Comparison of ENCODE assay signal across 8 cellular contexts in the genomic region with DNA sequence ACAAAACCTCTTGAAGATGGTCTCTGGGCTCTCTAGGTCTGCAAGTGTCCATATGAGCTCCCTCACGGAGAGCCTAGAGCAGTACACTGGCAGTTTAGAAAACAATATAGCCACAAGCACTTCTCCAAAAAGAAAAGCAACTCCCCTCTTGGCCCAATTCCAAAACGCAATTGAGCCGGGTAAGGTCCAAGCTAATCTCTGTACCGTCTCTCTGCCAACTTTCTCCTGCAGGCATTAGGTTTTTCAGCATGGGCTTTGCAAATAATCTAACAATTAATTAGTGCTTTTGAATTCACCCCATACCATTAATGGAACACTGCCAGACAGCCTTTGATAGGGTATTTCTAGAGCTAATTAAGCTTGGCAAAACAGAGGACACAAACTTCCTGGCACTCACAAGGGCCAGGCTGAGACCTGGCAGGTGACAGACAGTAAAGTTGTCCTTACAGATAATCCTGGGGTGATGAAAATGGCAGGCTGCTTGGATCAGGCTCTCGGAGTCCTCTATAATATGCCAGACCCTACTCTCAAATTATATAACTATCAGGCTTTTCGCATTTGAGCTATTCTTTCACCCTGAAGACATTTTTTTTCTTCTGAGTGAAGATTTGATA. TPM values are rescaled to one million over a fixed set of nuclear protein-coding genes. Genes with fewer than 3 reads are reported as not detected.
A peak's percentile ranks its signal among the peaks of the same experiment; 100 is the strongest.
DNase-seq lines count a peak whose midpoint lies in the region; ATAC-seq, FAIRE-seq and TF ChIP-seq lines count a peak whose summit lies in the region.

No MANE protein-coding gene starts in this region.

- no peaks in the 10 kb centered on the region for H3K79me2 ChIP-seq in astrocyte (ENCODE audit: insufficient read depth, low read length)

- H3K9me3 Mint-ChIP-seq in astrocyte (ENCODE audit: unreplicated experiment) = no peaks in the 10 kb centered on the region
- peaks cover 15% of the 10 kb centered on the region for H3K9me3 Mint-ChIP-seq in activated T-helper 1 cell treated with anti-CD3 and anti-CD28 coated beads, Interleukin-12 subunit alpha, Interleukin-12 subunit beta, Interleukin-2, Interleukin-4 antibody, amounts not matched to agents 30 ng/mL and 10 ng/mL and 1 ng/mL, durations not matched to agents 14 hours and 24 hours and 36 hours
- H3K9me3 Mint-ChIP-seq in T-helper 2 cell treated with Interferon-gamma antibody and Interleukin-4, amounts not matched to agents 5 μg/mL and 100 μg/mL, for 36 hours = peaks cover 11% of the 10 kb centered on the region

- no peak for TF ChIP-seq CTCF in astrocyte (IDR thresholded peaks at IDR 0.05; ENCODE audit: insufficient read depth, low read depth, low read length)

- no peak overlapping the region for H3K9ac ChIP-seq in astrocyte (ENCODE audit: low read length)

- H3K4me2 ChIP-seq in astrocyte (ENCODE audit: low read length) = no peak overlapping the region

- no peaks in the 10 kb centered on the region for H3K36me3 Mint-ChIP-seq in astrocyte (ENCODE audit: low read depth, unreplicated experiment)
- peaks cover 12% of the 10 kb centered on the region for H3K36me3 Mint-ChIP-seq in activated T-helper 1 cell treated with anti-CD3 and anti-CD28 coated beads, Interleukin-12 subunit alpha, Interleukin-12 subunit beta, Interleukin-2, Interleukin-4 antibody, amounts not matched to agents 30 ng/mL and 10 ng/mL and 1 ng/mL, durations not matched to agents 14 hours and 24 hours and 36 hours (ENCODE audit: low read depth)
- peaks cover under 1% of the 10 kb centered on the region for H3K36me3 Mint-ChIP-seq in T-helper 2 cell treated with Interferon-gamma antibody and Interleukin-4, amounts not matched to agents 5 μg/mL and 100 μg/mL, for 36 hours (ENCODE audit: low read depth)

- no peak for FAIRE-seq in astrocyte (lab: Jason Lieb, UNC)

- no peaks in the 10 kb centered on the region for H3K4me1 Mint-ChIP-seq in astrocyte (ENCODE audit: low read depth, unreplicated experiment)
- peaks cover 11% of the 10 kb centered on the region for H3K4me1 Mint-ChIP-seq in activated T-helper 1 cell treated with anti-CD3 and anti-CD28 coated beads, Interleukin-12 subunit alpha, Interleukin-12 subunit beta, Interleukin-2, Interleukin-4 antibody, amounts not matched to agents 30 ng/mL and 10 ng/mL and 1 ng/mL, durations not matched to agents 14 hours and 24 hours and 36 hours (ENCODE audit: low read depth)
- peaks cover 11% of the 10 kb centered on the region for H3K4me1 Mint-ChIP-seq in T-helper 2 cell treated with Interferon-gamma antibody and Interleukin-4, amounts not matched to agents 5 μg/mL and 100 μg/mL, for 36 hours (ENCODE audit: low read depth)

- H3K27me3 ChIP-seq in astrocyte (ENCODE audit: insufficient read depth, low read length) = no peaks in the 10 kb centered on the region

- DNase-seq in COLO829 (ENCODE audit: low spot score) (peak; percentile 13), NCI-H1694 treated with DMSO at 0.1 percent for 48 hours (lab: John Stamatoyannopoulos, UW) (peak; percentile 65), astrocyte (ENCODE audit: low read depth) (peak; percentile 19), lung microvascular endothelial cell (ENCODE audit: low read depth in 2 of 2) (peak; percentile 55 to 59), activated gamma-delta T cell (lab: John Stamatoyannopoulos, UW) (no peak)
- DNase-seq in activated T-helper 1 cell treated with anti-CD3 and anti-CD28 coated beads, Interleukin-12 subunit alpha, Interleukin-12 subunit beta, Interleukin-2, Interleukin-4 antibody, amounts not matched to agents 30 ng/mL and 10 ng/mL and 1 ng/mL, durations not matched to agents 14 hours and 24 hours and 36 hours (ENCODE audit: low spot score) = no peak
- DNase-seq in T-helper 2 cell treated with Interferon-gamma antibody and Interleukin-4, amounts not matched to agents 5 μg/mL and 100 μg/mL, for 36 hours (ENCODE audit: low spot score) = no peak

- no peaks in the 10 kb centered on the region for H3K36me3 ChIP-seq in astrocyte (ENCODE audit: insufficient read depth, low read length)

- H3K27me3 Mint-ChIP-seq in astrocyte (ENCODE audit: low read depth, unreplicated experiment) = peaks cover 9% of the 10 kb centered on the region
- no peaks in the 10 kb centered on the region for H3K27me3 Mint-ChIP-seq in activated T-helper 1 cell treated with anti-CD3 and anti-CD28 coated beads, Interleukin-12 subunit alpha, Interleukin-12 subunit beta, Interleukin-2, Interleukin-4 antibody, amounts not matched to agents 30 ng/mL and 10 ng/mL and 1 ng/mL, durations not matched to agents 14 hours and 24 hours and 36 hours (ENCODE audit: insufficient read depth)
- H3K27me3 Mint-ChIP-seq in T-helper 2 cell treated with Interferon-gamma antibody and Interleukin-4, amounts not matched to agents 5 μg/mL and 100 μg/mL, for 36 hours (ENCODE audit: low read depth) = no peaks in the 10 kb centered on the region

- H3K27ac ChIP-seq in astrocyte (ENCODE audit: low read depth, low read length) = no peak overlapping the region

- ATAC-seq in HG02884 (IDR thresholded peaks at IDR 0.05; ENCODE audit: unreplicated experiment) = no peak

- H3K27ac Mint-ChIP-seq in astrocyte (ENCODE audit: unreplicated experiment) = no peak overlapping the region
- no peak overlapping the region for H3K27ac Mint-ChIP-seq in activated T-helper 1 cell treated with anti-CD3 and anti-CD28 coated beads, Interleukin-12 subunit alpha, Interleukin-12 subunit beta, Interleukin-2, Interleukin-4 antibody, amounts not matched to agents 30 ng/mL and 10 ng/mL and 1 ng/mL, durations not matched to agents 14 hours and 24 hours and 36 hours
- H3K27ac Mint-ChIP-seq in T-helper 2 cell treated with Interferon-gamma antibody and Interleukin-4, amounts not matched to agents 5 μg/mL and 100 μg/mL, for 36 hours = no peak overlapping the region

- H3K4me3 ChIP-seq in astrocyte (ENCODE audit: insufficient read depth, low read depth, low read length) = no peak overlapping the region

- H4K20me1 ChIP-seq in astrocyte (ENCODE audit: insufficient read depth, low read length) = no peaks in the 10 kb centered on the region

- H3K4me3 Mint-ChIP-seq in astrocyte (ENCODE audit: unreplicated experiment) = no peak overlapping the region
- no peak overlapping the region for H3K4me3 Mint-ChIP-seq in activated T-helper 1 cell treated with anti-CD3 and anti-CD28 coated beads, Interleukin-12 subunit alpha, Interleukin-12 subunit beta, Interleukin-2, Interleukin-4 antibody, amounts not matched to agents 30 ng/mL and 10 ng/mL and 1 ng/mL, durations not matched to agents 14 hours and 24 hours and 36 hours
- H3K4me3 Mint-ChIP-seq in T-helper 2 cell treated with Interferon-gamma antibody and Interleukin-4, amounts not matched to agents 5 μg/mL and 100 μg/mL, for 36 hours = no peak overlapping the region

- no peak overlapping the region for H2AFZ ChIP-seq in astrocyte (ENCODE audit: low read depth, low read length)

- H3K9me3 ChIP-seq in astrocyte (ENCODE audit: insufficient read depth, low read depth, low read length) = no peaks in the 10 kb centered on the region

- intact Hi-C loops in activated T-helper 1 cell treated with anti-CD3 and anti-CD28 coated beads, Interleukin-12 subunit alpha, Interleukin-12 subunit beta, Interleukin-2, Interleukin-4 antibody, amounts not matched to agents 30 ng/mL and 10 ng/mL and 1 ng/mL, durations not matched to agents 14 hours and 24 hours and 36 hours (cut with micrococcal nuclease) = no loop called here

- no peaks in the 10 kb centered on the region for H3K4me1 ChIP-seq in astrocyte (ENCODE audit: insufficient read depth, low read length)

RNA-seq across cellular contexts. Expression of a gene that starts 39.8 kb away (rescaled TPM):
- total RNA-seq in astrocyte (1.0 and 2.5 TPM in 2 replicates), lung microvascular endothelial cell (7.4 and 25.8 TPM in 2 replicates)
- total RNA-seq in activated T-helper 1 cell treated with anti-CD3 and anti-CD28 coated beads, Interleukin-12 subunit alpha, Interleukin-12 subunit beta, Interleukin-2, Interleukin-4 antibody, amounts not matched to agents 30 ng/mL and 10 ng/mL and 1 ng/mL, durations not matched to agents 14 hours and 24 hours and 36 hours = 8.9 and 11.8 TPM in 2 replicates

Comparison
In these comparisons a context has a peak if more than half of its experiments do, and no peak if none do; other contexts are left out.
1. DNase-seq: peak in COLO829 (single experiment), NCI-H1694 treated with DMSO at 0.1 percent for 48 hours (single experiment), astrocyte (single experiment) and lung microvascular endothelial cell (2 of 2); none in activated gamma-delta T cell (single experiment), activated T-helper 1 cell treated with anti-CD3 and anti-CD28 coated beads, Interleukin-12 subunit alpha, Interleukin-12 subunit beta, Interleukin-2, Interleukin-4 antibody, amounts not matched to agents 30 ng/mL and 10 ng/mL and 1 ng/mL, durations not matched to agents 14 hours and 24 hours and 36 hours (single experiment) and T-helper 2 cell treated with Interferon-gamma antibody and Interleukin-4, amounts not matched to agents 5 μg/mL and 100 μg/mL, for 36 hours (single experiment).